ENCODE assay signal across 9 cellular contexts in the genomic region with DNA sequence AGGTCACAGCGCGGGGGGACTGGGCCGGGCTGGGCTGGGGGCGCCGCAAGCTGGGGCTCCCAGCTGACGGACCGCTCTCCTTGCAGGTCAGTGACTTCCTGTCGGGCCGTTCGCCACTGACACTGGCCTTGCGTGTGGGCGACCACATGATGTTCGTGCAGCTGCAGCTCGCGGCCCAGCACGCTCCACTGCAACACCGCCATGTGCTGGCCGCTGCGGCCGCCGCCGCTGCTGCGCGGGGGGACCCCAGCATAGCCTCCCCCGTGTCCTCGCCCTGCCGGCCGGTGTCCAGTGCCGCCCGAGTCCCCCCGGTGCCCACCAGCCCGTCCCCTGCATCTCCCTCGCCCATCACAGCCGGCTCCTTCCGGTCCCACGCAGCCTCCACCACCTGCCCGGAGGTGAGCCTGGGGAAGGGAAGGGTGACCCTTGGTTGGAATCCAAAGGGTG. TPM values are rescaled to one million over a fixed set of nuclear protein-coding genes. Genes with fewer than 3 reads are reported as not detected.
DNase-seq lines count a peak whose midpoint lies in the region; ATAC-seq and TF ChIP-seq lines count a peak whose summit lies in the region.
"Had no signal": no experiment of that assay in that cellular context is flagged by ENCODE, and none has a peak within 500 bp of the region (broad histone marks: within the 10 kb centered on the region; RNA-seq: fewer than 3 reads in every experiment).

No MANE protein-coding gene starts in this region.

- H3K27me3 Mint-ChIP-seq in CD4-positive, alpha-beta T cell: no peaks in the 10 kb centered on the region
- no peaks in the 10 kb centered on the region for H3K27me3 Mint-ChIP-seq in activated CD4-positive, alpha-beta memory T cell treated with anti-CD3 and anti-CD28 coated beads for 36 hours

- peak overlapping the region; percentile 54 for H3K4me3 ChIP-seq in rectal smooth muscle tissue (ENCODE audit: low read length)

- CTCF ChIA-PET in CD4-positive, alpha-beta T cell (lab: Charles Lee): interaction anchor here (1.8 kb wide), 1 partner anchor 10 kb away, joined by 19 read pairs; no protein-coding TSS in a partner anchor
- CTCF ChIA-PET in activated CD4-positive, alpha-beta memory T cell treated with anti-CD3 and anti-CD28 coated beads for 36 hours (lab: Charles Lee): interaction anchor here (1.2 to 17.9 kb wide), 4 partner anchors 11 to 15 kb away, joined by 3 to 649 read pairs (median 13); a partner anchor contains a TSS

- peaks cover 63% of the 10 kb centered on the region for H3K36me3 Mint-ChIP-seq in CD4-positive, alpha-beta T cell (ENCODE audit: low read depth)
- H3K36me3 Mint-ChIP-seq in activated CD4-positive, alpha-beta memory T cell treated with anti-CD3 and anti-CD28 coated beads for 36 hours: peaks cover 52% of the 10 kb centered on the region

- POLR2A ChIA-PET in CD4-positive, alpha-beta T cell (lab: Charles Lee): interaction anchor here (1.8 to 3.7 kb wide), 2 partner anchors 10 to 11 kb away, joined by 23 to 193 read pairs; a partner anchor contains a TSS
- POLR2A ChIA-PET in activated CD4-positive, alpha-beta memory T cell treated with anti-CD3 and anti-CD28 coated beads for 36 hours (lab: Charles Lee): interaction anchor here (1.6 to 1.9 kb wide), 3 partner anchors 10 to 15 kb away, joined by 5 to 21 read pairs (median 8); a partner anchor contains a TSS

- ATAC-seq in CD4-positive, alpha-beta T cell (ENCODE audit: poor library complexity): no peak
- no peak for ATAC-seq in left ventricle myocardium superior
- ATAC-seq in HG02571 (IDR thresholded peaks at IDR 0.05; ENCODE audit: unreplicated experiment): no peak

- no peak for TF ChIP-seq CTCF in CD4-positive, alpha-beta T cell (IDR thresholded peaks at IDR 0.05)

- no peak overlapping the region for H3K9ac ChIP-seq in rectal smooth muscle tissue (ENCODE audit: low read length)

- H3K9me3 Mint-ChIP-seq in CD4-positive, alpha-beta T cell: no peaks in the 10 kb centered on the region
- no peaks in the 10 kb centered on the region for H3K9me3 Mint-ChIP-seq in activated CD4-positive, alpha-beta memory T cell treated with anti-CD3 and anti-CD28 coated beads for 36 hours

- H3K4me1 ChIP-seq in rectal smooth muscle tissue (ENCODE audit: control insufficient read depth, insufficient read depth, low read length): peaks cover 27% of the 10 kb centered on the region

- peaks cover 28% of the 10 kb centered on the region for H3K36me3 ChIP-seq in rectal smooth muscle tissue (ENCODE audit: control insufficient read depth, insufficient read depth, low read length)

- H3K4me1 Mint-ChIP-seq in CD4-positive, alpha-beta T cell (ENCODE audit: low read depth): peaks cover 29% of the 10 kb centered on the region
- H3K4me1 Mint-ChIP-seq in activated CD4-positive, alpha-beta memory T cell treated with anti-CD3 and anti-CD28 coated beads for 36 hours (ENCODE audit: low read depth): peaks cover 31% of the 10 kb centered on the region

- peak overlapping the region; percentile 87 for H3K27ac ChIP-seq in CD4-positive, alpha-beta T cell (ENCODE audit: low read depth, low read length)
- H3K27ac ChIP-seq in rectal smooth muscle tissue (ENCODE audit: low read depth, low read length): peak overlapping the region; percentile 100

- no peaks in the 10 kb centered on the region for H3K9me3 ChIP-seq in CD4-positive, alpha-beta T cell (ENCODE audit: control insufficient read depth, low read length)

- no peak for DNase-seq in CD4-positive, alpha-beta T cell
- DNase-seq in activated CD4-positive, alpha-beta memory T cell treated with anti-CD3 and anti-CD28 coated beads for 36 hours: no peak
- peak; percentile 72 for DNase-seq in left ventricle myocardium superior
- no peak for DNase-seq in central memory CD4-positive, alpha-beta T cell
- DNase-seq in stimulated activated CD8-positive, alpha-beta memory T cell treated with anti-CD3 and anti-CD28 coated beads, Interleukin-4, amount 100 ng/mL, for 48 hours: no peak
- no peak for DNase-seq in NCI-H2196 (lab: John Stamatoyannopoulos, UW; ENCODE audit: unreplicated experiment)
- DNase-seq: NCI-H2171 had no signal

- no peaks in the 10 kb centered on the region for H3K27me3 ChIP-seq in CD4-positive, alpha-beta T cell (ENCODE audit: control insufficient read depth, insufficient read depth, low read length)
- no peaks in the 10 kb centered on the region for H3K27me3 ChIP-seq in rectal smooth muscle tissue (ENCODE audit: control insufficient read depth, insufficient read depth, low read length)

- peak overlapping the region; percentile 72 for H3K4me3 Mint-ChIP-seq in CD4-positive, alpha-beta T cell
- H3K4me3 Mint-ChIP-seq in activated CD4-positive, alpha-beta memory T cell treated with anti-CD3 and anti-CD28 coated beads for 36 hours: no peak overlapping the region

- intact Hi-C loops in CD4-positive, alpha-beta T cell (cut with DNase I, micrococcal nuclease): loop anchor here in 1 of 2 experiments (5.0 kb wide), 1 partner anchor 177 kb away; no protein-coding TSS in a partner anchor
- intact Hi-C loops in activated CD4-positive, alpha-beta memory T cell treated with anti-CD3 and anti-CD28 coated beads for 36 hours (cut with micrococcal nuclease): no loop called here
- intact Hi-C loops in left ventricle myocardium superior (cut with micrococcal nuclease): no loop called here

- H3K27ac Mint-ChIP-seq in CD4-positive, alpha-beta T cell: peak overlapping the region; percentile 71
- H3K27ac Mint-ChIP-seq in activated CD4-positive, alpha-beta memory T cell treated with anti-CD3 and anti-CD28 coated beads for 36 hours: peak overlapping the region; percentile 67

RNA-seq across cellular contexts. Expression of a gene that starts 5.7 kb away (rescaled TPM):
- total RNA-seq in CD4-positive, alpha-beta T cell: 100 to 1,000 TPM; 214 to 228 TPM
- total RNA-seq in activated CD4-positive, alpha-beta memory T cell treated with anti-CD3 and anti-CD28 coated beads for 36 hours: 10 to 100 TPM; 54.1 to 54.6 TPM
- total RNA-seq in left ventricle myocardium superior: 59.7 TPM

RNA-seq across cellular contexts. Expression of a gene that starts 12.6 kb away (rescaled TPM):
- total RNA-seq in CD4-positive, alpha-beta T cell: 10 to 100 TPM; 77.6 to 92.6 TPM
- 100 to 1,000 TPM; 178 to 192 TPM for total RNA-seq in activated CD4-positive, alpha-beta memory T cell treated with anti-CD3 and anti-CD28 coated beads for 36 hours
- total RNA-seq in left ventricle myocardium superior: 686 TPM

RNA-seq across cellular contexts. Expression of a gene that starts 15.0 kb away (rescaled TPM):
- total RNA-seq in CD4-positive, alpha-beta T cell: 100 to 1,000 TPM; 614 to 628 TPM
- 100 to 1,000 TPM; 171 to 173 TPM for total RNA-seq in activated CD4-positive, alpha-beta memory T cell treated with anti-CD3 and anti-CD28 coated beads for 36 hours
- 248 TPM for total RNA-seq in left ventricle myocardium superior

RNA-seq across cellular contexts. Expression of a gene that starts 16.3 kb away (rescaled TPM):
- under 1 TPM in 1 of 2 experiments, not detected in 1; 0.22 TPM for total RNA-seq in CD4-positive, alpha-beta T cell
- total RNA-seq in activated CD4-positive, alpha-beta memory T cell treated with anti-CD3 and anti-CD28 coated beads for 36 hours: 1 to 10 TPM; 1.3 to 2.1 TPM
- total RNA-seq in left ventricle myocardium superior: 1.2 TPM

RNA-seq across cellular contexts. Expression of a gene that starts 21.2 kb away (rescaled TPM):
- 10 to 100 TPM; 32.0 to 38.3 TPM for total RNA-seq in CD4-positive, alpha-beta T cell
- 10 to 100 TPM; 74.8 to 76.1 TPM for total RNA-seq in activated CD4-positive, alpha-beta memory T cell treated with anti-CD3 and anti-CD28 coated beads for 36 hours
- total RNA-seq in left ventricle myocardium superior: 13.1 TPM
